ENCODE assay signal across 28 cellular contexts in the genomic region with DNA sequence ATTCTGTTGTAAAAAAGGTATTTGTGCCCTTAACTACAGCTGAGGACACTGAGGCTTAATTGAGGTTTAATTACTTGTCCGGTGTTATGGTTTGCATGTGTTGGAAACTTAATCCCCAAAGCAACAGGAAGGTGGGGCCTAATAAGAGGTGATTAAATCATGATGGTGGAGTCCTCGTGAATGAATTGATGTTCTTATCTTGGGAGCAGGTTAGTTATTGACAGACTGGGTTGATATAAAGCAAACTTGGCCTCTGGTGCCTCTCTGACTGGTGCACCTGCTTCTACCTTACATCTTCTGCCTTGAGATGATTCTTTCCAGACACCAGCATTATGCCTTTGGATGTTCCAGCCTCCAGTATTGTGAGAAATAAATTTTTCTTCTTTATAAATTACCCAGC.
"Had no signal": no experiment of that assay in that cellular context is flagged by ENCODE, and none has a peak within 500 bp of the region (broad histone marks: within the 10 kb centered on the region; RNA-seq: fewer than 3 reads in every experiment).

No MANE protein-coding gene starts in this region.

- H3K27me3 ChIP-seq: ascending aorta, brain microvascular endothelial cell, esophagus muscularis mucosa, foreskin keratinocyte, gastrocnemius medialis, heart right ventricle had no signal

- H3K27ac Mint-ChIP-seq: activated CD4-positive, alpha-beta memory T cell treated with anti-CD3 and anti-CD28 coated beads, Interleukin-2, amount 10 ng/mL, durations not matched to agents 7 days and 5 days; activated CD4-positive, alpha-beta T cell treated with anti-CD3 and anti-CD28 coated beads for 36 hours; activated CD4-positive, alpha-beta T cell treated with anti-CD3 and anti-CD28 coated beads, Interleukin-2, amount 10 ng/mL, durations not matched to agents 24 days and 14 days; activated naive CD4-positive, alpha-beta T cell treated with anti-CD3 and anti-CD28 coated beads, Interleukin-2, amount 10 ng/mL, durations not matched to agents 7 days and 5 days; activated naive CD4-positive, alpha-beta T cell treated with anti-CD3 and anti-CD28 coated beads, Interleukin-2, amount 50 U/mL, for 72 hours; activated naive CD8-positive, alpha-beta T cell treated with anti-CD3 and anti-CD28 coated beads, Interleukin-2, amount 10 ng/mL, durations not matched to agents 7 days and 5 days; activated T-cell treated with anti-CD3 and anti-CD28 coated beads, Interleukin-2, amount 50 U/mL, for 24 hours; activated T-cell treated with anti-CD3 and anti-CD28 coated beads, Interleukin-2, amount 50 U/mL, for 72 hours; dendritic cell treated with granulocyte-macrophage colony-stimulating factor and Interleukin-4, amounts not matched to agents 40 ng/mL and 50 ng/mL, for 4 days had no signal

- H3K4me3 Mint-ChIP-seq: activated CD4-positive, alpha-beta memory T cell treated with anti-CD3 and anti-CD28 coated beads, Interleukin-2, amount 10 ng/mL, durations not matched to agents 7 days and 5 days; activated CD4-positive, alpha-beta T cell treated with anti-CD3 and anti-CD28 coated beads for 36 hours; activated CD4-positive, alpha-beta T cell treated with anti-CD3 and anti-CD28 coated beads, Interleukin-2, amount 10 ng/mL, durations not matched to agents 24 days and 14 days; activated naive CD4-positive, alpha-beta T cell treated with anti-CD3 and anti-CD28 coated beads, Interleukin-2, amount 10 ng/mL, durations not matched to agents 7 days and 5 days; activated naive CD8-positive, alpha-beta T cell treated with anti-CD3 and anti-CD28 coated beads, Interleukin-2, amount 10 ng/mL, durations not matched to agents 7 days and 5 days; activated T-cell treated with anti-CD3 and anti-CD28 coated beads, Interleukin-2, amount 50 U/mL, for 24 hours; activated T-cell treated with anti-CD3 and anti-CD28 coated beads, Interleukin-2, amount 50 U/mL, for 72 hours; central memory CD8-positive, alpha-beta T cell; dendritic cell treated with granulocyte-macrophage colony-stimulating factor and Interleukin-4, amounts not matched to agents 40 ng/mL and 50 ng/mL, for 4 days had no signal

- H3K4me1 ChIP-seq: ascending aorta, esophagus muscularis mucosa, foreskin keratinocyte, gastrocnemius medialis, heart right ventricle had no signal

- H3K36me3 ChIP-seq: ascending aorta, brain microvascular endothelial cell, esophagus muscularis mucosa, gastrocnemius medialis, heart right ventricle had no signal

- H3K27me3 Mint-ChIP-seq: activated CD4-positive, alpha-beta memory T cell treated with anti-CD3 and anti-CD28 coated beads, Interleukin-2, amount 10 ng/mL, durations not matched to agents 7 days and 5 days; activated CD4-positive, alpha-beta T cell treated with anti-CD3 and anti-CD28 coated beads for 36 hours; activated CD4-positive, alpha-beta T cell treated with anti-CD3 and anti-CD28 coated beads, Interleukin-2, amount 10 ng/mL, durations not matched to agents 24 days and 14 days; activated naive CD4-positive, alpha-beta T cell treated with anti-CD3 and anti-CD28 coated beads, Interleukin-2, amount 10 ng/mL, durations not matched to agents 7 days and 5 days; activated naive CD8-positive, alpha-beta T cell treated with anti-CD3 and anti-CD28 coated beads, Interleukin-2, amount 10 ng/mL, durations not matched to agents 7 days and 5 days; activated T-cell treated with anti-CD3 and anti-CD28 coated beads, Interleukin-2, amount 50 U/mL, for 24 hours; central memory CD8-positive, alpha-beta T cell; dendritic cell treated with granulocyte-macrophage colony-stimulating factor and Interleukin-4, amounts not matched to agents 40 ng/mL and 50 ng/mL, for 4 days had no signal

- H3K9me3 ChIP-seq: ascending aorta, esophagus muscularis mucosa, gastrocnemius medialis had no signal

- H3K36me3 Mint-ChIP-seq: activated naive CD4-positive, alpha-beta T cell treated with anti-CD3 and anti-CD28 coated beads, Interleukin-2, amount 10 ng/mL, durations not matched to agents 7 days and 5 days; activated naive CD8-positive, alpha-beta T cell treated with anti-CD3 and anti-CD28 coated beads, Interleukin-2, amount 10 ng/mL, durations not matched to agents 7 days and 5 days had no signal

- H3K4me1 Mint-ChIP-seq: activated CD4-positive, alpha-beta memory T cell treated with anti-CD3 and anti-CD28 coated beads, Interleukin-2, amount 10 ng/mL, durations not matched to agents 7 days and 5 days; activated CD4-positive, alpha-beta T cell treated with anti-CD3 and anti-CD28 coated beads for 36 hours; activated CD4-positive, alpha-beta T cell treated with anti-CD3 and anti-CD28 coated beads, Interleukin-2, amount 10 ng/mL, durations not matched to agents 24 days and 14 days; activated naive CD4-positive, alpha-beta T cell treated with anti-CD3 and anti-CD28 coated beads, Interleukin-2, amount 10 ng/mL, durations not matched to agents 7 days and 5 days; activated naive CD8-positive, alpha-beta T cell treated with anti-CD3 and anti-CD28 coated beads, Interleukin-2, amount 10 ng/mL, durations not matched to agents 7 days and 5 days; central memory CD8-positive, alpha-beta T cell had no signal

- H3K9me3 Mint-ChIP-seq: activated CD4-positive, alpha-beta T cell treated with anti-CD3 and anti-CD28 coated beads, Interleukin-2, amount 10 ng/mL, durations not matched to agents 24 days and 14 days; activated naive CD4-positive, alpha-beta T cell treated with anti-CD3 and anti-CD28 coated beads, Interleukin-2, amount 10 ng/mL, durations not matched to agents 7 days and 5 days had no signal

- H3K4me3 ChIP-seq: ascending aorta, coronary artery, dorsolateral prefrontal cortex, esophagus muscularis mucosa, gastrocnemius medialis, heart right ventricle had no signal

- DNase-seq: activated CD4-positive, alpha-beta memory T cell treated with anti-CD3 and anti-CD28 coated beads, Interleukin-2, amount 10 ng/mL, durations not matched to agents 7 days and 5 days; activated CD4-positive, alpha-beta T cell treated with anti-CD3 and anti-CD28 coated beads for 36 hours; activated CD4-positive, alpha-beta T cell treated with anti-CD3 and anti-CD28 coated beads, Interleukin-2, amount 10 ng/mL, durations not matched to agents 24 days and 14 days; activated CD4-positive, alpha-beta T cell treated with anti-CD3 and anti-CD28 coated beads, Interleukin-2, amount 50 U/mL, for 4 hours; activated CD4-positive, CD25-positive, alpha-beta regulatory T cell; activated CD4-positive, CD25-positive, alpha-beta regulatory T cell treated with anti-CD3 and anti-CD28 coated beads, Interleukin-2, amount 50 U/mL, for 72 hours; activated CD8-positive, alpha-beta memory T cell treated with anti-CD3 and anti-CD28 coated beads, Interleukin-2, amount 50 U/mL, for 48 hours; activated gamma-delta T cell; activated naive CD4-positive, alpha-beta T cell; activated naive CD4-positive, alpha-beta T cell treated with anti-CD3 and anti-CD28 coated beads, Interleukin-2, amount 10 ng/mL, durations not matched to agents 7 days and 5 days; activated naive CD8-positive, alpha-beta T cell treated with anti-CD3 and anti-CD28 coated beads, Interleukin-2, amount 10 ng/mL, durations not matched to agents 7 days and 5 days; activated T-cell treated with anti-CD3 and anti-CD28 coated beads for 4 hours; activated T-cell treated with anti-CD3 and anti-CD28 coated beads, Interleukin-2, amount 50 U/mL, for 24 hours; activated T-cell treated with anti-CD3 and anti-CD28 coated beads, Interleukin-2, amount 50 U/mL, for 72 hours; brain microvascular endothelial cell; dorsolateral prefrontal cortex; effector memory CD4-positive, alpha-beta T cell; erythroblast; gastrocnemius medialis; heart right ventricle; T-helper 2 cell had no signal

- H3K27ac ChIP-seq: ascending aorta, brain microvascular endothelial cell, coronary artery, dorsolateral prefrontal cortex, esophagus muscularis mucosa, foreskin keratinocyte, gastrocnemius medialis, heart right ventricle had no signal
